Comparison of ENCODE assay signal across 25 cellular contexts in genomic region chr2:166784296-166784946, GRCh38.
A peak's percentile ranks its signal among the peaks of the same experiment; 100 is the strongest.
DNase-seq lines count a peak whose midpoint lies in the region; ATAC-seq, FAIRE-seq and TF ChIP-seq lines count a peak whose summit lies in the region.
"Had no signal": no experiment of that assay in that cellular context is flagged by ENCODE, and none has a peak within 500 bp of the region (broad histone marks: within the 10 kb centered on the region; RNA-seq: fewer than 3 reads in every experiment).

No MANE protein-coding gene starts in this region.

- ATAC-seq in GM18909 (IDR thresholded peaks at IDR 0.05; ENCODE audit: poor library complexity, unreplicated experiment) (no peak), GM21526 (IDR thresholded peaks at IDR 0.05; ENCODE audit: low FRiP score, unreplicated experiment) (no peak), heart right ventricle (no peak)
- ATAC-seq: esophagus mucosa; gastroesophageal sphincter; SK-N-SH treated with all-trans-retinoic acid at 6 μM for 48 hours; stimulated activated naive CD8-positive, alpha-beta T cell treated with anti-CD3 and anti-CD28 coated beads, Interleukin-15, amount 100 ng/mL, for 72 hours had no signal

- H3K9me3 ChIP-seq in heart right ventricle: no peaks in the 10 kb centered on the region
- H3K9me3 ChIP-seq: gastroesophageal sphincter, tibial artery had no signal

- no peaks in the 10 kb centered on the region for H3K36me3 ChIP-seq in heart right ventricle
- H3K36me3 ChIP-seq: adrenal gland, brain microvascular endothelial cell, gastroesophageal sphincter, tibial artery had no signal

- H3K4me1 ChIP-seq in heart right ventricle: no peaks in the 10 kb centered on the region
- H3K4me1 ChIP-seq: adrenal gland, gastroesophageal sphincter, tibial artery had no signal

- 65 to 69% methylated on average over 8 of the region's 8 CpGs for WGBS in heart right ventricle, 2 donors

- DNase-seq in HuH-7 (ENCODE audit: low spot score) (peak; percentile 19), NCI-H2029 (lab: John Stamatoyannopoulos, UW) (peak; percentile 81), NCI-H774 (lab: John Stamatoyannopoulos, UW) (peak; percentile 87), islet precursor cell (peak; percentile 85), frontal cortex (ENCODE audit: low spot score in 2 of 2) (no peak), heart right ventricle (no peak)
- DNase-seq: activated B cell treated with CpG ODN at 0.5 μM for 24 hours; activated CD4-positive, alpha-beta T cell treated with anti-CD3 and anti-CD28 coated beads, Interleukin-2, amount 50 U/mL, for 48 hours; activated gamma-delta T cell; adrenal gland; brain microvascular endothelial cell; effector memory CD4-positive, alpha-beta T cell; mammary epithelial cell; NCI-H446; RPMI8226; stimulated activated naive CD8-positive, alpha-beta T cell treated with anti-CD3 and anti-CD28 coated beads, Interleukin-15, amount 100 ng/mL, for 72 hours; tibial artery had no signal

- H3K27ac ChIP-seq in heart right ventricle: no peak overlapping the region
- H3K27ac ChIP-seq: adrenal gland, brain microvascular endothelial cell, C4-2B, gastroesophageal sphincter, KMS-11, tibial artery had no signal

- no peak for FAIRE-seq in frontal cortex (lab: Jason Lieb, UNC)
- FAIRE-seq: G401.6 had no signal

- TF ChIP-seq CTCF in heart right ventricle (IDR thresholded peaks at IDR 0.05): no peak

- H3K4me3 ChIP-seq in heart right ventricle: no peak overlapping the region
- H3K4me3 ChIP-seq: adrenal gland, gastroesophageal sphincter, tibial artery had no signal

- no peaks in the 10 kb centered on the region for H3K27me3 ChIP-seq in heart right ventricle
- H3K27me3 ChIP-seq: adrenal gland, brain microvascular endothelial cell, gastroesophageal sphincter, tibial artery had no signal

- intact Hi-C loops in heart right ventricle (cut with DNase I): no loop called here

Comparison
In these comparisons a context has a peak if more than half of its experiments do, and no peak if none do; other contexts are left out.
1. DNase-seq: peak in HuH-7 (single experiment), NCI-H2029 (single experiment), NCI-H774 (single experiment) and islet precursor cell (single experiment); none in frontal cortex (0 of 2) and heart right ventricle (0 of 2).